In genomic region chr2:54668711-54669110, GRCh38 we compare ENCODE assay signal across 1 cellular context.
TF ChIP-seq lines count a peak whose summit lies in the region.

No MANE protein-coding gene starts in this region.

TF ChIP-seq in GM12878, 131 proteins besides CTCF, POLR2A, EP300 and RAD21:
- no peak for TF ChIP-seq EGR1 (IDR thresholded peaks at IDR 0.05; ENCODE audit: borderline replicate concordance in 1 of 2, low read depth in 2 of 2, low read length in 2 of 2)
- no peak for TF ChIP-seq CREM (IDR thresholded peaks at IDR 0.05; ENCODE audit: low read depth)
- no peak for TF ChIP-seq TCF3 (IDR thresholded peaks at IDR 0.05; ENCODE audit: borderline replicate concordance, insufficient read depth, low read depth, low read length)
- no peak for TF ChIP-seq ZBTB11 (CRISPR knock-in tag; IDR thresholded peaks at IDR 0.05)
- no peak for TF ChIP-seq ZNF274 (IDR thresholded peaks at IDR 0.05; ENCODE audit: insufficient read depth, insufficient read length)
- TF ChIP-seq NFYA (IDR thresholded peaks at IDR 0.05; ENCODE audit: borderline replicate concordance, low read depth, low read length): no peak
- TF ChIP-seq MTA2 (IDR thresholded peaks at IDR 0.05; ENCODE audit: low read depth): no peak
- TF ChIP-seq ZSCAN29 (IDR thresholded peaks at IDR 0.05): no peak
- TF ChIP-seq ZNF384 (IDR thresholded peaks at IDR 0.05; ENCODE audit: borderline replicate concordance, low read depth, low read length): no peak
- no peak for TF ChIP-seq ZNF687 (IDR thresholded peaks at IDR 0.05)
- no peak for TF ChIP-seq ZBTB40 (IDR thresholded peaks at IDR 0.05; ENCODE audit: borderline replicate concordance)
- TF ChIP-seq NR2C1 (IDR thresholded peaks at IDR 0.05): no peak
- no peak for TF ChIP-seq BACH1 (IDR thresholded peaks at IDR 0.05; ENCODE audit: borderline replicate concordance)
- no peak for TF ChIP-seq IKZF1 (conservative IDR thresholded peaks at IDR 0.05)
- TF ChIP-seq NBN (IDR thresholded peaks at IDR 0.05): no peak
- no peak for TF ChIP-seq CHD4 (IDR thresholded peaks at IDR 0.05)
- TF ChIP-seq CBX5 (IDR thresholded peaks at IDR 0.05; ENCODE audit: low read depth): no peak
TF ChIP-seq in GM12878: peak in this region for 0.
